9 cellular contexts compared by ENCODE assay signal in genomic region chr6:109091314-109092009, GRCh38. TPM values are rescaled to one million over a fixed set of nuclear protein-coding genes. Genes with fewer than 3 reads are reported as not detected.
A peak's percentile ranks its signal among the peaks of the same experiment; 100 is the strongest.
DNase-seq lines count a peak whose midpoint lies in the region; ATAC-seq and TF ChIP-seq lines count a peak whose summit lies in the region.
"Had no signal": no experiment of that assay in that cellular context is flagged by ENCODE, and none has a peak within 500 bp of the region (broad histone marks: within the 10 kb centered on the region; RNA-seq: fewer than 3 reads in every experiment).

No MANE protein-coding gene starts in this region.

- H4K20me1 ChIP-seq in MM.1S (ENCODE audit: insufficient read depth, low read length) (no peaks in the 10 kb centered on the region), neural cell (ENCODE audit: insufficient read depth) (no peaks in the 10 kb centered on the region)

- POLR2A ChIA-PET in CD4-positive, alpha-beta T cell (lab: Charles Lee) = interaction anchor here (0.6 to 4.7 kb wide), 3 partner anchors 82 to 291 kb away, joined by 3 to 30 read pairs (median 4); partner anchors contain the start of gene CD164
- POLR2A ChIA-PET in HEK293T (lab: Yijun Ruan, JAX) = interaction anchor here (0.6 kb wide), 1 partner anchor 108 kb away, joined by 3 read pairs; no protein-coding TSS in a partner anchor

- peak overlapping the region; percentile 68 for H3K27ac Mint-ChIP-seq in CD4-positive, alpha-beta T cell

- peak overlapping the region; percentile 84 for H3K4me3 Mint-ChIP-seq in CD4-positive, alpha-beta T cell

- H3K9ac ChIP-seq in MM.1S (ENCODE audit: low read length) = peak overlapping the region; percentile 81; the same call in 1 of the 2 replicates
- H3K9ac ChIP-seq in colonic mucosa (ENCODE audit: low read depth in 2 of 2, low read length in 2 of 2) = no peak overlapping the region
- no peak overlapping the region for H3K9ac ChIP-seq in neural cell (ENCODE audit: low read length)

- H3K4me1 ChIP-seq in MM.1S (ENCODE audit: low read length) (peaks cover 35% of the 10 kb centered on the region), colonic mucosa (peaks cover 10% of the 10 kb centered on the region), foreskin keratinocyte (peaks cover 6% of the 10 kb centered on the region)

- H3K79me2 ChIP-seq in MM.1S (ENCODE audit: low read length) (peaks cover 89% of the 10 kb centered on the region), neural cell (replicated peaks; ENCODE audit: insufficient read depth, low read length) (peaks cover 42% of the 10 kb centered on the region)

- H3K9me2 ChIP-seq in MM.1S (replicated peaks; ENCODE audit: insufficient read depth, low read length) (no peaks in the 10 kb centered on the region), neural cell (ENCODE audit: insufficient read depth, low read length) (no peaks in the 10 kb centered on the region)

- no peak for TF ChIP-seq CTCF in CD4-positive, alpha-beta T cell (IDR thresholded peaks at IDR 0.05)
- TF ChIP-seq CTCF in MM.1S (IDR thresholded peaks at IDR 0.05; ENCODE audit: low read length) (no peak), colonic mucosa (IDR thresholded peaks at IDR 0.05) (no peak), neural cell (IDR thresholded peaks at IDR 0.05; ENCODE audit: poor library complexity, severe bottlenecking) (no peak), foreskin keratinocyte (conservative IDR thresholded peaks at IDR 0.05) (no peak)

- TF ChIP-seq RAD21 in neural cell (conservative IDR thresholded peaks at IDR 0.05) = no peak

- peaks cover 80% of the 10 kb centered on the region for H3K4me1 Mint-ChIP-seq in CD4-positive, alpha-beta T cell (ENCODE audit: low read depth)

- no peaks in the 10 kb centered on the region for H3K27me3 Mint-ChIP-seq in CD4-positive, alpha-beta T cell

- H3K4me2 ChIP-seq in MM.1S (ENCODE audit: low read depth, low read length) (peak overlapping the region; percentile 86), neural cell (ENCODE audit: low read length) (peak overlapping the region; percentile 76)

- no peaks in the 10 kb centered on the region for H3K9me3 ChIP-seq in CD4-positive, alpha-beta T cell (ENCODE audit: control insufficient read depth, low read length)
- no peaks in the 10 kb centered on the region for H3K9me3 ChIP-seq in MM.1S (replicated peaks; ENCODE audit: insufficient read depth, low read length)
- no peaks in the 10 kb centered on the region for H3K9me3 ChIP-seq in colonic mucosa
- no peaks in the 10 kb centered on the region for H3K9me3 ChIP-seq in neural cell (ENCODE audit: low read length)

- no peak for ATAC-seq in CD4-positive, alpha-beta T cell (ENCODE audit: poor library complexity)
- no peak for ATAC-seq in GM18505 (IDR thresholded peaks at IDR 0.05; ENCODE audit: unreplicated experiment)
- no peak for ATAC-seq in foreskin keratinocyte

- H3K27ac ChIP-seq in CD4-positive, alpha-beta T cell (ENCODE audit: low read depth, low read length) = no peak overlapping the region
- H3K27ac ChIP-seq in MM.1S (ENCODE audit: low read length) = no peak overlapping the region
- H3K27ac ChIP-seq in colonic mucosa = no peak overlapping the region
- no peak overlapping the region for H3K27ac ChIP-seq in neural cell (ENCODE audit: low read length)
- no peak overlapping the region for H3K27ac ChIP-seq in foreskin keratinocyte

- H2AFZ ChIP-seq in MM.1S (ENCODE audit: low read length) = no peak overlapping the region
- no peak overlapping the region for H2AFZ ChIP-seq in neural cell (ENCODE audit: low read depth, low read length)

- TF ChIP-seq EP300 in neural cell (conservative IDR thresholded peaks at IDR 0.05; ENCODE audit: poor library complexity, severe bottlenecking) = no peak

- intact Hi-C loops in CD4-positive, alpha-beta T cell (cut with DNase I, micrococcal nuclease) = loop anchor here in 1 of 2 experiments (5.0 to 10.0 kb wide), 8 partner anchors 244 to 1977 kb away; partner anchors contain the start of genes AFG1L, ARMC2, BEND3 and CDC40
- intact Hi-C loops in colonic mucosa (cut with DNase I) = loop anchor here (10.0 kb wide), 2 partner anchors 293 to 1137 kb away; partner anchors contain the start of genes CD164 and SEC63

- no peak for TF ChIP-seq POLR2A in GM18505 (IDR thresholded peaks at IDR 0.05; ENCODE audit: borderline replicate concordance, extremely low read depth, insufficient read depth, insufficient read length)

- H3K9me3 Mint-ChIP-seq in CD4-positive, alpha-beta T cell = no peaks in the 10 kb centered on the region

- H3F3A ChIP-seq in MM.1S (ENCODE audit: insufficient read depth, low read length) (peaks cover 27% of the 10 kb centered on the region), neural cell (ENCODE audit: insufficient read depth, low read length, poor library complexity, severe bottlenecking) (peaks cover 6% of the 10 kb centered on the region)

- DNase-seq in CD4-positive, alpha-beta T cell = no peak
- DNase-seq in MM.1S (no peak), colonic mucosa (no peak), foreskin keratinocyte (no peak), HEK293T (ENCODE audit: extremely low spot score) (no peak), NCI-H1092 (lab: John Stamatoyannopoulos, UW) (no peak)
- DNase-seq: activated effector memory CD4-positive, alpha-beta T cell treated with anti-CD3 and anti-CD28 coated beads, Interleukin-2, amount 50 U/mL, for 16 hours had no signal

- H3K36me3 Mint-ChIP-seq in CD4-positive, alpha-beta T cell (ENCODE audit: low read depth) = peaks cover 14% of the 10 kb centered on the region

- H3K4me3 ChIP-seq in MM.1S (ENCODE audit: low read length) (peak overlapping the region; percentile 86), colonic mucosa (peak overlapping the region; percentile 65), neural cell (ENCODE audit: low read length) (peak overlapping the region; percentile 86)

- CTCF ChIA-PET in CD4-positive, alpha-beta T cell (lab: Charles Lee) = interaction anchor here (1.0 to 1.6 kb wide), 2 partner anchors 10 to 16 kb away, joined by 3 to 4 read pairs; no protein-coding TSS in a partner anchor
- CTCF ChIA-PET in HEK293T (lab: Yijun Ruan, JAX) = interaction anchor here (1.0 kb wide), 1 partner anchor 10 kb away, joined by 3 read pairs; no protein-coding TSS in a partner anchor

- H3K27me3 ChIP-seq in CD4-positive, alpha-beta T cell (ENCODE audit: control insufficient read depth, insufficient read depth, low read length) = no peaks in the 10 kb centered on the region
- H3K27me3 ChIP-seq in MM.1S (replicated peaks; ENCODE audit: insufficient read depth, low read length) (no peaks in the 10 kb centered on the region), colonic mucosa (no peaks in the 10 kb centered on the region), neural cell (ENCODE audit: insufficient read depth, low read depth, low read length) (no peaks in the 10 kb centered on the region), foreskin keratinocyte (no peaks in the 10 kb centered on the region)

- no peaks in the 10 kb centered on the region for H3K36me3 ChIP-seq in MM.1S (replicated peaks; ENCODE audit: insufficient read depth, low read length)
- H3K36me3 ChIP-seq in colonic mucosa = no peaks in the 10 kb centered on the region
- H3K36me3 ChIP-seq in neural cell (ENCODE audit: insufficient read depth, low read length) = no peaks in the 10 kb centered on the region

TF ChIP-seq in neural cell, 6 proteins besides CTCF, POLR2A, EP300 and RAD21 (continues in another document):
- TF ChIP-seq EZH2 (IDR thresholded peaks at IDR 0.05; ENCODE audit: borderline replicate concordance, insufficient read depth, low read length, poor library complexity, severe bottlenecking) (no peak), TAF1 (IDR thresholded peaks at IDR 0.05; ENCODE audit: low read depth) (no peak), MXI1 (conservative IDR thresholded peaks at IDR 0.05; ENCODE audit: poor library complexity, severe bottlenecking) (no peak), SMC3 (conservative IDR thresholded peaks at IDR 0.05; ENCODE audit: poor library complexity) (no peak)

TF ChIP-seq in HEK293T, 16 proteins besides CTCF, POLR2A, EP300 and RAD21:
- TF ChIP-seq ZNF384 (IDR thresholded peaks at IDR 0.05) (no peak), TARDBP (IDR thresholded peaks at IDR 0.05) (no peak), FOXK2 (IDR thresholded peaks at IDR 0.05) (no peak), SP1 (IDR thresholded peaks at IDR 0.05) (no peak), BHLHE40 (IDR thresholded peaks at IDR 0.05; ENCODE audit: borderline replicate concordance) (no peak), FOXM1 (IDR thresholded peaks at IDR 0.05; ENCODE audit: borderline replicate concordance) (no peak), ARNT (IDR thresholded peaks at IDR 0.05) (no peak), ELF4 (IDR thresholded peaks at IDR 0.05) (no peak), FOXA1 (IDR thresholded peaks at IDR 0.05) (no peak), PKNOX1 (IDR thresholded peaks at IDR 0.05) (no peak), LEF1 (IDR thresholded peaks at IDR 0.05; ENCODE audit: borderline replicate concordance) (no peak), SUZ12 (IDR thresholded peaks at IDR 0.05) (no peak), NFRKB (IDR thresholded peaks at IDR 0.05) (no peak), HDGF (IDR thresholded peaks at IDR 0.05; ENCODE audit: borderline replicate concordance) (no peak), CTBP1 (IDR thresholded peaks at IDR 0.05; ENCODE audit: borderline replicate concordance) (no peak), L3MBTL2 (conservative IDR thresholded peaks at IDR 0.05) (no peak)

RNA-seq across cellular contexts. Expression of gene SESN1, which starts 3.2 kb away (rescaled TPM):
- 10 to 100 TPM; 95.9 to 98.3 TPM for total RNA-seq in CD4-positive, alpha-beta T cell
- total RNA-seq in colonic mucosa (10 to 100 TPM; 16.9 to 20.7 TPM), foreskin keratinocyte (9.9 and 11.6 TPM in 2 replicates)
- polyA plus RNA-seq in neural cell (46.4 and 49.4 TPM in 2 replicates), foreskin keratinocyte (4.2 and 5.6 TPM in 2 replicates)
- 46.0 and 49.3 TPM in 2 replicates for polyA minus RNA-seq in neural cell

RNA-seq across cellular contexts. Expression of gene CEP57L1, which starts 3.8 kb away (rescaled TPM):
- 1 to 10 TPM; 3.8 to 4.8 TPM for total RNA-seq in CD4-positive, alpha-beta T cell
- total RNA-seq in colonic mucosa (10 to 100 TPM; 10.2 to 13.1 TPM), foreskin keratinocyte (23.5 and 23.7 TPM in 2 replicates)
- polyA plus RNA-seq in neural cell (19.7 and 25.4 TPM in 2 replicates), foreskin keratinocyte (8.2 and 10.8 TPM in 2 replicates)
- 57.5 and 66.0 TPM in 2 replicates for polyA minus RNA-seq in neural cell
